11 cellular contexts compared by ENCODE assay signal in genomic region chr3:53844262-53845102, GRCh38.
DNase-seq lines count a peak whose midpoint lies in the region; FAIRE-seq and TF ChIP-seq lines count a peak whose summit lies in the region.
"Had no signal": no experiment of that assay in that cellular context is flagged by ENCODE, and none has a peak within 500 bp of the region (broad histone marks: within the 10 kb centered on the region; RNA-seq: fewer than 3 reads in every experiment).

No MANE protein-coding gene starts in this region.

- DNase-seq in GM18507 (ENCODE audit: extremely low spot score, insufficient read length, low read depth) (no peak), HK-2 (ENCODE audit: unreplicated experiment) (peak; percentile 5), pons (ENCODE audit: low spot score) (peak; percentile 38), germinal center (ENCODE audit: low spot score) (no peak), tibial artery (no peak), NCI-H2081 treated with DMSO at 0.1 percent for 48 hours (lab: John Stamatoyannopoulos, UW) (no peak)
- DNase-seq in activated CD4-positive, alpha-beta T cell treated with anti-CD3 and anti-CD28 coated beads for 1 hour: no peak

- H3K9ac ChIP-seq in duodenal mucosa (ENCODE audit: low read depth in 1 of 2, low read length in 2 of 2): peak overlapping the region; percentile 53 to 81

- TF ChIP-seq CTCF in tibial artery (IDR thresholded peaks at IDR 0.05): no peak

- FAIRE-seq in GM18507 (lab: Jason Lieb, UNC): peak; percentile 15
- FAIRE-seq: keratinocyte, urothelium cell line had no signal

- H3K27ac ChIP-seq in duodenal mucosa (ENCODE audit: low read depth, low read length) (peak overlapping the region; percentile 82), tibial artery (no peak overlapping the region)
- H3K27ac ChIP-seq: RWPE1 had no signal

- H3K27me3 ChIP-seq in duodenal mucosa (ENCODE audit: control insufficient read depth in 1 of 2, insufficient read depth in 2 of 2, low read length in 2 of 2): peaks cover 0 to 12% of the 10 kb centered on the region in 2 donors
- peaks cover 0 to 20% of the 10 kb centered on the region in 2 donors for H3K27me3 ChIP-seq in tibial artery

- H3K9me3 ChIP-seq in duodenal mucosa (ENCODE audit: control insufficient read depth in 1 of 2, low read length in 2 of 2): no peaks in the 10 kb centered on the region
- H3K9me3 ChIP-seq in tibial artery: no peaks in the 10 kb centered on the region

- H3K4me3 ChIP-seq in duodenal mucosa (ENCODE audit: low read depth in 1 of 2, low read length in 2 of 2) (peak overlapping the region; percentile 67 to 73), tibial artery (no peak overlapping the region)

- H3K36me3 ChIP-seq in duodenal mucosa (ENCODE audit: control insufficient read depth in 1 of 2, insufficient read depth in 2 of 2, low read length in 2 of 2) (no peaks in the 10 kb centered on the region), tibial artery (no peaks in the 10 kb centered on the region)

- intact Hi-C loops in tibial artery (cut with DNase I; ENCODE audit: low total_unique reads): no loop called here

- H3K4me1 ChIP-seq in duodenal mucosa (ENCODE audit: control insufficient read depth in 1 of 2, insufficient read depth in 2 of 2, low read length in 2 of 2): peaks cover 38 to 44% of the 10 kb centered on the region in 2 donors
- peaks cover 0 to 37% (median 6%) of the 10 kb centered on the region in 4 donors for H3K4me1 ChIP-seq in tibial artery

Comparison
In these comparisons a context has a peak if more than half of its experiments do, and no peak if none do; other contexts are left out.
1. DNase-seq: peak in HK-2 (single experiment) and pons (single experiment); none in GM18507 (single experiment), germinal center (single experiment), activated CD4-positive, alpha-beta T cell treated with anti-CD3 and anti-CD28 coated beads for 1 hour (single experiment), tibial artery (0 of 2) and NCI-H2081 treated with DMSO at 0.1 percent for 48 hours (single experiment).
2. H3K4me3 ChIP-seq: peak in duodenal mucosa (2 of 2); none in tibial artery (0 of 2).